ENCODE assay signal across 24 cellular contexts in genomic region chr9:98226516-98226915, GRCh38. TPM values are rescaled to one million over a fixed set of nuclear protein-coding genes. Genes with fewer than 3 reads are reported as not detected.
DNase-seq lines count a peak whose midpoint lies in the region; ATAC-seq, FAIRE-seq and TF ChIP-seq lines count a peak whose summit lies in the region.
"Had no signal": no experiment of that assay in that cellular context is flagged by ENCODE, and none has a peak within 500 bp of the region (broad histone marks: within the 10 kb centered on the region; RNA-seq: fewer than 3 reads in every experiment).

No MANE protein-coding gene starts in this region.

- DNase-seq in ELR (ENCODE audit: low read depth), result peak; percentile 37
- DNase-seq in K562 (ENCODE audit: extremely low read depth in 1 of 4, low spot score in 3 of 4), result no peak
- no peak for DNase-seq in hepatocyte (ENCODE audit: low spot score)
- DNase-seq in psoas muscle, result no peak
- no peak for DNase-seq in upper lobe of right lung
- DNase-seq: activated CD4-positive, alpha-beta T cell treated with anti-CD3 and anti-CD28 coated beads, Interleukin-2, amount 50 U/mL, for 4 hours; activated naive CD4-positive, alpha-beta T cell treated with anti-CD3 and anti-CD28 coated beads for 36 hours; activated T-cell treated with anti-CD3 and anti-CD28 coated beads for 4 hours; Calu3; dermis blood vessel endothelial cell; erythroblast; heart right ventricle; NCI-H748 treated with DMSO at 0.1 percent for 48 hours; right cardiac atrium; stimulated activated CD4-positive, alpha-beta T cell treated with anti-CD3 and anti-CD28 coated beads, Interleukin-2, amount 100 ng/mL, for 48 hours had no signal

- POLR2A ChIA-PET in K562 (lab: Yijun Ruan, JAX), result no interaction called here

- TF ChIP-seq EP300 in K562 (IDR thresholded peaks at IDR 0.05; ENCODE audit: low read length), result no peak

- TF ChIP-seq CTCF in K562 (IDR thresholded peaks at IDR 0.05 in 2 of 3, conservative IDR thresholded peaks at IDR 0.05 in 1 of 3; ENCODE audit: insufficient read depth in 2 of 3, low read depth in 1 of 3, low read length in 3 of 3) (no peak), hepatocyte (IDR thresholded peaks at IDR 0.05; ENCODE audit: poor library complexity) (no peak), psoas muscle (IDR thresholded peaks at IDR 0.05) (no peak), upper lobe of right lung (IDR thresholded peaks at IDR 0.05) (no peak)

- no peak overlapping the region for H3K27ac ChIP-seq in K562 (ENCODE audit: extremely low read depth, low read depth, low read length)
- peak overlapping the region; percentile 92 for H3K27ac ChIP-seq in hepatocyte
- peak overlapping the region; percentile 48 for H3K27ac ChIP-seq in psoas muscle
- H3K27ac ChIP-seq in upper lobe of right lung, result no peak overlapping the region
- H3K27ac ChIP-seq: heart right ventricle, KMS-11 had no signal

- no peak overlapping the region for H2AFZ ChIP-seq in K562 (ENCODE audit: low read depth, low read length)
- no peak overlapping the region for H2AFZ ChIP-seq in hepatocyte
- H2AFZ ChIP-seq: GM23338 had no signal

- no peaks in the 10 kb centered on the region for H4K20me1 ChIP-seq in K562 (replicated peaks; ENCODE audit: control insufficient read depth, insufficient read depth, low read length)
- no peaks in the 10 kb centered on the region for H4K20me1 ChIP-seq in hepatocyte (ENCODE audit: insufficient read depth, poor library complexity, severe bottlenecking)

- H3K9me3 ChIP-seq in K562 (replicated peaks; ENCODE audit: control insufficient read depth, insufficient read depth, low read depth, low read length) (no peaks in the 10 kb centered on the region), hepatocyte (ENCODE audit: low read depth) (no peaks in the 10 kb centered on the region), psoas muscle (no peaks in the 10 kb centered on the region), upper lobe of right lung (no peaks in the 10 kb centered on the region)
- H3K9me3 ChIP-seq: heart right ventricle had no signal

- no peaks in the 10 kb centered on the region for H3K79me2 ChIP-seq in K562 (ENCODE audit: control insufficient read depth, insufficient read depth, low read length)
- no peaks in the 10 kb centered on the region for H3K79me2 ChIP-seq in hepatocyte

- peaks cover 30% of the 10 kb centered on the region; the same call in 1 of the 3 replicates for H3K36me3 ChIP-seq in K562 (ENCODE audit: control insufficient read depth, insufficient read depth, low read length)
- H3K36me3 ChIP-seq in hepatocyte (replicated peaks; ENCODE audit: insufficient read depth, low read depth), result no peaks in the 10 kb centered on the region
- H3K36me3 ChIP-seq in psoas muscle (ENCODE audit: insufficient read depth in 1 of 2, low read depth in 1 of 2), result peaks cover 0 to 9% of the 10 kb centered on the region in 2 donors
- H3K36me3 ChIP-seq in upper lobe of right lung, result peaks cover 60% of the 10 kb centered on the region

- H3K27me3 ChIP-seq in K562 (ENCODE audit: control insufficient read depth in 2 of 2, insufficient read depth in 2 of 2, low read length in 2 of 2), result no peaks in the 10 kb centered on the region
- no peaks in the 10 kb centered on the region for H3K27me3 ChIP-seq in hepatocyte
- H3K27me3 ChIP-seq in psoas muscle (ENCODE audit: insufficient read depth in 3 of 3, low read length in 2 of 3), result no peaks in the 10 kb centered on the region
- H3K27me3 ChIP-seq in upper lobe of right lung, result no peaks in the 10 kb centered on the region
- H3K27me3 ChIP-seq: heart right ventricle had no signal

- 26% methylated on average over 1 of the region's 1 CpG for WGBS in K562 (ENCODE audit: insufficient coverage, low coverage, missing lambda C conversion rate)
- WGBS in hepatocyte (ENCODE audit: low lambda C conversion rate, missing lambda C conversion rate), result 41% methylated on average over 1 of the region's 1 CpG
- WGBS in psoas muscle, 3 donors, result 14 to 30% (median 16%) methylated on average over 1 of the region's 1 CpG

- H3K4me2 ChIP-seq in K562 (ENCODE audit: insufficient read depth, low read length) (no peak overlapping the region), hepatocyte (no peak overlapping the region)
- H3K4me2 ChIP-seq: GM23338, KMS-11 had no signal

- FAIRE-seq in K562 (lab: Jason Lieb, UNC), result no peak
- FAIRE-seq: G401.6, GM12891, keratinocyte had no signal

- no peak for TF ChIP-seq RAD21 in K562 (CRISPR knock-in tag; conservative IDR thresholded peaks at IDR 0.05 in 1 of 2, IDR thresholded peaks at IDR 0.05 in 1 of 2)

- H3K4me3 ChIP-seq in K562 (no peak overlapping the region), hepatocyte (no peak overlapping the region), psoas muscle (no peak overlapping the region), upper lobe of right lung (no peak overlapping the region)
- H3K4me3 ChIP-seq: GM23338, heart right ventricle had no signal

- no peak for ATAC-seq in K562
- peak in 1 of 4 donors; percentile 38 for ATAC-seq in psoas muscle
- ATAC-seq in upper lobe of right lung, result no peak
- no peak for ATAC-seq in GM18858 (IDR thresholded peaks at IDR 0.05; ENCODE audit: unreplicated experiment)
- ATAC-seq in GM18519 (IDR thresholded peaks at IDR 0.05; ENCODE audit: low FRiP score, unreplicated experiment), result no peak
- ATAC-seq in GM19452 (IDR thresholded peaks at IDR 0.05; ENCODE audit: unreplicated experiment), result no peak
- ATAC-seq: GM23338, heart right ventricle, Panc1, right cardiac atrium had no signal

- no peak for TF ChIP-seq POLR2A in K562 (conservative IDR thresholded peaks at IDR 0.05)

- in situ Hi-C loops in K562 (cut with MboI), result no loop called here

- intact Hi-C loops in K562 (cut with micrococcal nuclease) (no loop called here), psoas muscle (cut with DNase I) (loop anchor here in 1 of 2 donors (5.0 kb wide), 1 partner anchor 36 kb away; no protein-coding TSS in a partner anchor), upper lobe of right lung (cut with DNase I) (no loop called here)

- H3K9ac ChIP-seq in K562 (ENCODE audit: insufficient read depth in 1 of 2, low read depth in 2 of 2, low read length in 2 of 2), result no peak overlapping the region
- H3K9ac ChIP-seq: KMS-11 had no signal

- H3K9me2 ChIP-seq in hepatocyte (replicated peaks; ENCODE audit: insufficient read depth), result no peaks in the 10 kb centered on the region

- CTCF ChIA-PET in K562 (lab: Yijun Ruan, JAX; ENCODE audit: low intra/inter-chr PET ratio), result no interaction called here

- no peaks in the 10 kb centered on the region for H3K9me1 ChIP-seq in K562 (ENCODE audit: control insufficient read depth, insufficient read depth, low read length)

- BruUV-seq in K562 (replicated peaks; lab: Mats Ljungman, UMichigan), result no TSS peak

- H3K4me1 ChIP-seq in K562 (replicated peaks in 1 of 2; ENCODE audit: control insufficient read depth in 2 of 2, insufficient read depth in 2 of 2, low read length in 2 of 2) (peaks cover 13 to 29% of the 10 kb centered on the region in 2 experiments; a peak in 3 of 5 replicates), hepatocyte (ENCODE audit: insufficient read depth) (peaks cover 65% of the 10 kb centered on the region), psoas muscle (peaks cover 18% of the 10 kb centered on the region), upper lobe of right lung (peaks cover 11% of the 10 kb centered on the region)

RNA-seq across cellular contexts. Expression of gene TBC1D2, which starts 28.9 kb away (rescaled TPM):
- 7.6 and 15.3 TPM in 2 replicates for total RNA-seq in K562 (2011; cell fraction: chromatin; rRNA removed; ENCODE audit: low replicate concordance)
- total RNA-seq in K562 (2011; cell fraction: nucleolus; rRNA removed), result 9.9 and 12.0 TPM in 2 replicates
- total RNA-seq in K562 (2011; cell fraction: nucleoplasm; rRNA removed), result 6.6 and 7.3 TPM in 2 replicates
- total RNA-seq in K562 (2014; rRNA removed) (5.3 and 6.1 TPM in 2 replicates), K562 (2014; rRNA removed; fragmentation: Illumina TruSeq; extraction: Trizol) (1.4 and 1.8 TPM in 2 replicates), K562 (2015; rRNA removed; fragmentation: Illumina TruSeq; extraction: Trizol) (3.2 and 3.8 TPM in 2 replicates), K562 (2021) (6.1 and 7.0 TPM in 2 replicates), hepatocyte (20.0 and 26.7 TPM in 2 replicates), psoas muscle (1 to 10 TPM; 1.9 to 2.7 (median 2.4) TPM), upper lobe of right lung (71.8 TPM)
- polyA plus RNA-seq in K562 (2011; rRNA removed) (2.5 and 3.5 TPM in 2 replicates), K562 (2014; fragmentation: Illumina TruSeq; extraction: Trizol) (2.2 and 3.9 TPM in 2 replicates), K562 (2014; fragmentation: Nextera tagmentation; extraction: Ambion mirVana) (under 1 TPM; 0.10 to 0.21 TPM), K562 (2014; rRNA removed) (5.2 and 5.4 TPM in 2 replicates), hepatocyte (31.6 and 33.5 TPM in 2 replicates), psoas muscle (1 to 10 TPM; 1.3 to 2.9 (median 1.4) TPM)
- 2.7 and 8.4 TPM in 2 replicates for polyA plus RNA-seq in K562 (2011; cell fraction: cytosol; rRNA removed)
- 5.7 and 10.1 TPM in 2 replicates for polyA plus RNA-seq in K562 (2011; cell fraction: nucleus; rRNA removed)
- 4.8 and 7.1 TPM in 2 replicates for polyA plus RNA-seq in K562 (2012)
- polyA minus RNA-seq in K562 (2011; rRNA and poly(A)+ RNA removed), result 2.8 and 4.0 TPM in 2 replicates
- polyA minus RNA-seq in K562 (2011; cell fraction: cytosol; rRNA and poly(A)+ RNA removed), result 4.3 and 4.5 TPM in 2 replicates
- polyA minus RNA-seq in K562 (2011; cell fraction: nucleus; rRNA and poly(A)+ RNA removed), result 4.8 and 5.6 TPM in 2 replicates

RNA-seq across cellular contexts. Expression of gene CORO2A, which starts 34.1 kb away (rescaled TPM):
- 10.6 and 16.2 TPM in 2 replicates for total RNA-seq in K562 (2011; cell fraction: chromatin; rRNA removed; ENCODE audit: low replicate concordance)
- total RNA-seq in K562 (2011; cell fraction: nucleolus; rRNA removed), result 11.2 and 12.9 TPM in 2 replicates
- total RNA-seq in K562 (2011; cell fraction: nucleoplasm; rRNA removed), result 11.4 and 11.6 TPM in 2 replicates
- total RNA-seq in K562 (2014; rRNA removed), result 13.4 and 20.8 TPM in 2 replicates
- total RNA-seq in K562 (2014; rRNA removed; fragmentation: Illumina TruSeq; extraction: Trizol), result 17.5 and 20.0 TPM in 2 replicates
- total RNA-seq in K562 (2015; rRNA removed; fragmentation: Illumina TruSeq; extraction: Trizol), result 16.3 and 16.5 TPM in 2 replicates
- total RNA-seq in K562 (2021), result 21.1 and 21.3 TPM in 2 replicates
- 13.2 and 18.7 TPM in 2 replicates for polyA plus RNA-seq in K562 (2011; rRNA removed)
- polyA plus RNA-seq in K562 (2011; cell fraction: cytosol; rRNA removed), result 15.4 and 25.7 TPM in 2 replicates
- polyA plus RNA-seq in K562 (2011; cell fraction: nucleus; rRNA removed), result 8.4 and 15.2 TPM in 2 replicates
- polyA plus RNA-seq in K562 (2012), result 14.3 and 16.8 TPM in 2 replicates
- polyA plus RNA-seq in K562 (2014; fragmentation: Illumina TruSeq; extraction: Trizol), result 23.5 and 26.6 TPM in 2 replicates
- 10 to 100 TPM in 1 of 2 experiments, 1 to 10 TPM in 1; 9.5 to 12.2 TPM for polyA plus RNA-seq in K562 (2014; fragmentation: Nextera tagmentation; extraction: Ambion mirVana)
- polyA plus RNA-seq in K562 (2014; rRNA removed), result 18.0 and 20.3 TPM in 2 replicates
- 13.1 and 21.5 TPM in 2 replicates for polyA minus RNA-seq in K562 (2011; rRNA and poly(A)+ RNA removed)
- polyA minus RNA-seq in K562 (2011; cell fraction: cytosol; rRNA and poly(A)+ RNA removed), result 8.4 and 12.5 TPM in 2 replicates
- polyA minus RNA-seq in K562 (2011; cell fraction: nucleus; rRNA and poly(A)+ RNA removed), result 4.7 and 5.2 TPM in 2 replicates
- total RNA-seq in hepatocyte, result 24.6 and 27.1 TPM in 2 replicates
- 11.7 and 12.8 TPM in 2 replicates for polyA plus RNA-seq in hepatocyte
- total RNA-seq in psoas muscle, result under 1 TPM; 0.10 to 0.30 (median 0.12) TPM
- polyA plus RNA-seq in psoas muscle, result under 1 TPM; 0.09 to 0.22 (median 0.11) TPM
- 20.0 TPM for total RNA-seq in upper lobe of right lung

Comparison
In these comparisons a context has a peak if more than half of its experiments do, and no peak if none do; other contexts are left out.
1. H3K27ac ChIP-seq: peak in hepatocyte (single experiment) and psoas muscle (single experiment); none in K562 (single experiment) and upper lobe of right lung (single experiment).
2. RNA of gene CORO2A, which starts 34.1 kb away (total RNA-seq): 24.6 to 27.1 TPM in hepatocyte, 10.6 to 21.3 TPM in K562 and 20.0 TPM in upper lobe of right lung (single experiment); 0.10 to 0.30 TPM in psoas muscle; every median in the first group is over 4 times any median in the second.